17 cellular contexts compared by ENCODE assay signal in genomic region chr12:130526813-130527212, GRCh38.
DNase-seq lines count a peak whose midpoint lies in the region; ATAC-seq and TF ChIP-seq lines count a peak whose summit lies in the region.
"Had no signal": no experiment of that assay in that cellular context is flagged by ENCODE, and none has a peak within 500 bp of the region (broad histone marks: within the 10 kb centered on the region; RNA-seq: fewer than 3 reads in every experiment).

No MANE protein-coding gene starts in this region.

- H3K4me1 ChIP-seq in effector memory CD4-positive, alpha-beta T cell (ENCODE audit: control insufficient read depth, insufficient read depth, low read length, poor library complexity, severe bottlenecking): no peaks in the 10 kb centered on the region
- H3K4me1 ChIP-seq: sigmoid colon had no signal

- TF ChIP-seq EP300 in neural cell (conservative IDR thresholded peaks at IDR 0.05; ENCODE audit: poor library complexity, severe bottlenecking): no peak

- H3K79me2 ChIP-seq in neural cell (replicated peaks; ENCODE audit: insufficient read depth, low read length): no peaks in the 10 kb centered on the region

- H3F3A ChIP-seq in neural cell (ENCODE audit: insufficient read depth, low read length, poor library complexity, severe bottlenecking): no peaks in the 10 kb centered on the region

- H3K27me3 ChIP-seq in neural cell (ENCODE audit: insufficient read depth, low read depth, low read length): no peaks in the 10 kb centered on the region
- no peaks in the 10 kb centered on the region for H3K27me3 ChIP-seq in effector memory CD4-positive, alpha-beta T cell (replicated peaks; ENCODE audit: control insufficient read depth, insufficient read depth, low read length, poor library complexity, severe bottlenecking)

- H3K4me3 ChIP-seq in LNCaP clone FGC (ENCODE audit: low read depth, low read length) (no peak overlapping the region), neural cell (ENCODE audit: low read length) (no peak overlapping the region)
- H3K4me3 ChIP-seq in effector memory CD4-positive, alpha-beta T cell (ENCODE audit: insufficient read depth, low read depth, low read length, poor library complexity, severe bottlenecking): no peak overlapping the region
- H3K4me3 ChIP-seq: sigmoid colon had no signal

- H3K4me2 ChIP-seq in neural cell (ENCODE audit: low read length): no peak overlapping the region

- no peak for ATAC-seq in HG03139 (IDR thresholded peaks at IDR 0.05; ENCODE audit: unreplicated experiment)
- ATAC-seq in stimulated activated naive CD8-positive, alpha-beta T cell treated with anti-CD3 and anti-CD28 coated beads, Interleukin-15, Interleukin-2, amounts not matched to agents 100 U/mL and 50 U/mL, for 24 hours: no peak
- no peak for ATAC-seq in GM18858 (IDR thresholded peaks at IDR 0.05; ENCODE audit: unreplicated experiment)
- ATAC-seq: activated CD8-positive, alpha-beta memory T cell treated with anti-CD3 and anti-CD28 coated beads, Interleukin-2, amount 10 ng/mL, durations not matched to agents 7 days and 5 days; naive thymus-derived CD4-positive, alpha-beta T cell had no signal

- H3K9ac ChIP-seq in neural cell (ENCODE audit: low read length): no peak overlapping the region

- H3K27ac ChIP-seq in neural cell (ENCODE audit: low read length): no peak overlapping the region
- H3K27ac ChIP-seq in effector memory CD4-positive, alpha-beta T cell (ENCODE audit: insufficient read depth, low read length, poor library complexity, severe bottlenecking): no peak overlapping the region
- H3K27ac ChIP-seq: sigmoid colon had no signal

- no peaks in the 10 kb centered on the region for H3K9me2 ChIP-seq in neural cell (ENCODE audit: insufficient read depth, low read length)

- H3K9me3 ChIP-seq in neural cell (ENCODE audit: low read length): no peaks in the 10 kb centered on the region
- no peaks in the 10 kb centered on the region for H3K9me3 ChIP-seq in effector memory CD4-positive, alpha-beta T cell (ENCODE audit: control insufficient read depth, low read length)
- H3K9me3 ChIP-seq: sigmoid colon had no signal

- no peak for TF ChIP-seq CTCF in LNCaP clone FGC (IDR thresholded peaks at IDR 0.05; ENCODE audit: control insufficient read depth, extremely low read depth, insufficient read depth)
- TF ChIP-seq CTCF in neural cell (IDR thresholded peaks at IDR 0.05; ENCODE audit: poor library complexity, severe bottlenecking): no peak

- no peaks in the 10 kb centered on the region for H3K36me3 ChIP-seq in neural cell (ENCODE audit: insufficient read depth, low read length)
- no peaks in the 10 kb centered on the region for H3K36me3 ChIP-seq in effector memory CD4-positive, alpha-beta T cell (ENCODE audit: control insufficient read depth, insufficient read depth, low read length)
- H3K36me3 ChIP-seq: sigmoid colon had no signal

- TF ChIP-seq RAD21 in neural cell (conservative IDR thresholded peaks at IDR 0.05): no peak

- DNase-seq in EH (ENCODE audit: low read depth) (peak; percentile 1), LNCaP clone FGC (ENCODE audit: low read depth) (peak; percentile 4), astrocyte of the hippocampus (ENCODE audit: low read depth, low spot score) (peak; percentile 49)
- DNase-seq in effector memory CD4-positive, alpha-beta T cell: no peak
- no peak for DNase-seq in stimulated activated naive CD8-positive, alpha-beta T cell treated with anti-CD3 and anti-CD28 coated beads, Interleukin-15, Interleukin-2, amounts not matched to agents 100 U/mL and 50 U/mL, for 24 hours
- DNase-seq: activated CD8-positive, alpha-beta memory T cell treated with anti-CD3 and anti-CD28 coated beads, Interleukin-2, amount 10 ng/mL, durations not matched to agents 7 days and 5 days; activated naive CD8-positive, alpha-beta T cell treated with anti-CD3 and anti-CD28 coated beads, Interleukin-2, amount 10 ng/mL, durations not matched to agents 7 days and 5 days; CD8-positive, alpha-beta memory T cell; cortex of kidney; HCEC 1CT; naive thymus-derived CD4-positive, alpha-beta T cell; sigmoid colon; substantia nigra; T-helper 9 cell had no signal

- H4K20me1 ChIP-seq in neural cell (ENCODE audit: insufficient read depth): no peaks in the 10 kb centered on the region

- H2AFZ ChIP-seq in neural cell (ENCODE audit: low read depth, low read length): no peak overlapping the region

TF ChIP-seq in neural cell, 6 proteins besides CTCF, POLR2A, EP300 and RAD21:
- no peak for TF ChIP-seq TAF1 (IDR thresholded peaks at IDR 0.05; ENCODE audit: low read depth)
- TF ChIP-seq POLR2AphosphoS5 (IDR thresholded peaks at IDR 0.05): no peak
- no peak for TF ChIP-seq EZH2 (IDR thresholded peaks at IDR 0.05; ENCODE audit: borderline replicate concordance, insufficient read depth, low read length, poor library complexity, severe bottlenecking)
- TF ChIP-seq MXI1 (conservative IDR thresholded peaks at IDR 0.05; ENCODE audit: poor library complexity, severe bottlenecking): no peak
- TF ChIP-seq, protein P1, sequence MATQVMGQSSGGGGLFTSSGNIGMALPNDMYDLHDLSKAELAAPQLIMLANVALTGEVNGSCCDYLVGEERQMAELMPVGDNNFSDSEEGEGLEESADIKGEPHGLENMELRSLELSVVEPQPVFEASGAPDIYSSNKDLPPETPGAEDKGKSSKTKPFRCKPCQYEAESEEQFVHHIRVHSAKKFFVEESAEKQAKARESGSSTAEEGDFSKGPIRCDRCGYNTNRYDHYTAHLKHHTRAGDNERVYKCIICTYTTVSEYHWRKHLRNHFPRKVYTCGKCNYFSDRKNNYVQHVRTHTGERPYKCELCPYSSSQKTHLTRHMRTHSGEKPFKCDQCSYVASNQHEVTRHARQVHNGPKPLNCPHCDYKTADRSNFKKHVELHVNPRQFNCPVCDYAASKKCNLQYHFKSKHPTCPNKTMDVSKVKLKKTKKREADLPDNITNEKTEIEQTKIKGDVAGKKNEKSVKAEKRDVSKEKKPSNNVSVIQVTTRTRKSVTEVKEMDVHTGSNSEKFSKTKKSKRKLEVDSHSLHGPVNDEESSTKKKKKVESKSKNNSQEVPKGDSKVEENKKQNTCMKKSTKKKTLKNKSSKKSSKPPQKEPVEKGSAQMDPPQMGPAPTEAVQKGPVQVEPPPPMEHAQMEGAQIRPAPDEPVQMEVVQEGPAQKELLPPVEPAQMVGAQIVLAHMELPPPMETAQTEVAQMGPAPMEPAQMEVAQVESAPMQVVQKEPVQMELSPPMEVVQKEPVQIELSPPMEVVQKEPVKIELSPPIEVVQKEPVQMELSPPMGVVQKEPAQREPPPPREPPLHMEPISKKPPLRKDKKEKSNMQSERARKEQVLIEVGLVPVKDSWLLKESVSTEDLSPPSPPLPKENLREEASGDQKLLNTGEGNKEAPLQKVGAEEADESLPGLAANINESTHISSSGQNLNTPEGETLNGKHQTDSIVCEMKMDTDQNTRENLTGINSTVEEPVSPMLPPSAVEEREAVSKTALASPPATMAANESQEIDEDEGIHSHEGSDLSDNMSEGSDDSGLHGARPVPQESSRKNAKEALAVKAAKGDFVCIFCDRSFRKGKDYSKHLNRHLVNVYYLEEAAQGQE (IDR thresholded peaks at IDR 0.05; ENCODE audit: borderline replicate concordance): peak; percentile 25
- no peak for TF ChIP-seq SMC3 (conservative IDR thresholded peaks at IDR 0.05; ENCODE audit: poor library complexity)

Comparison
In these comparisons a context has a peak if more than half of its experiments do, and no peak if none do; other contexts are left out.
1. DNase-seq: peak in EH (single experiment), LNCaP clone FGC (single experiment) and astrocyte of the hippocampus (single experiment); none in effector memory CD4-positive, alpha-beta T cell (0 of 3) and stimulated activated naive CD8-positive, alpha-beta T cell treated with anti-CD3 and anti-CD28 coated beads, Interleukin-15, Interleukin-2, amounts not matched to agents 100 U/mL and 50 U/mL, for 24 hours (single experiment).